ENCODE assay signal across 18 cellular contexts in the genomic region with DNA sequence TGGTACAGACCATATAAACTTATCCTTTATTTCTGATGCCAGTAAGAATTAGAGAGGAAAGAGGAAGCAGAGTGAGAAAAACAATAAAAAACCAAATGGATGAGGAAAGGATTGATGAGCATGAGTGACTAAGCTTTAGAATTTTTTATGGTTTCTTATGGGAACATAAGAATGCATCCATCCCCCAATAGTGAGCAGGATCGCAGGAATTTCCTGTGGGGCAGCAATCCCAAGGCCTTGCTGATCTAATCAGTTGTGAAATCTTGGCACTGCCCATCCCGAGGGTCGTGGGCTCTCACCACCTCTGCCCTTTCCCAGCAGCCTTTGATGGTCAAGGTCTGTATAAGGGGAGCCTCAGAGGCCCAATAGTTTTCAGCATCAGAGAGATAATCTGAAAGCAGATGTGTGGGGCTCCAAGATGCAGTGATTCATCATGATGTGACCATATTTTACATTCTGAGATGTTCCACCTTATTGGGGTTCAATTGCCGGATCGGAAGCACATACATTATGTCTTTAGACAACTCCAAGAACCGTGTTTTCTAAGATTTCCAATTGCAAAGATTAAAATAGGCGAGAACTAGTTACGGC.
DNase-seq lines count a peak whose midpoint lies in the region; ATAC-seq and TF ChIP-seq lines count a peak whose summit lies in the region.
"Had no signal": no experiment of that assay in that cellular context is flagged by ENCODE, and none has a peak within 500 bp of the region (broad histone marks: within the 10 kb centered on the region; RNA-seq: fewer than 3 reads in every experiment).

No MANE protein-coding gene starts in this region.

- WGBS in heart right ventricle, 2 donors = 76 to 84% methylated on average over 8 of the region's 8 CpGs
- 80 to 87% methylated on average over 8 of the region's 8 CpGs for WGBS in testis, 2 donors

- no peaks in the 10 kb centered on the region for H3K9me3 ChIP-seq in heart right ventricle
- H3K9me3 ChIP-seq in testis = no peaks in the 10 kb centered on the region
- H3K9me3 ChIP-seq: left lung, upper lobe of right lung had no signal

- H3K36me3 ChIP-seq in heart right ventricle = no peaks in the 10 kb centered on the region
- H3K36me3 ChIP-seq in testis (ENCODE audit: low read depth, missing control alignments) = no peaks in the 10 kb centered on the region
- H3K36me3 ChIP-seq in H7 (replicated peaks; ENCODE audit: control insufficient read depth, insufficient read depth, low read length) = no peaks in the 10 kb centered on the region
- H3K36me3 ChIP-seq: left lung, upper lobe of right lung had no signal

- H3K4me1 ChIP-seq in heart right ventricle (no peaks in the 10 kb centered on the region), testis (no peaks in the 10 kb centered on the region)
- H3K4me1 ChIP-seq: left lung, upper lobe of right lung had no signal

- POLR2A ChIA-PET in RWPE1 (lab: Yijun Ruan, JAX; ENCODE audit: low non-redundant PET) = no interaction called here

- CTCF ChIA-PET in RWPE1 (lab: Yijun Ruan, JAX) = no interaction called here

- TF ChIP-seq CTCF in RWPE1 (conservative IDR thresholded peaks at IDR 0.05; ENCODE audit: low read depth) = no peak
- no peak for TF ChIP-seq CTCF in epithelial cell of proximal tubule (conservative IDR thresholded peaks at IDR 0.05; ENCODE audit: low read depth, low read length)
- TF ChIP-seq CTCF in heart right ventricle (IDR thresholded peaks at IDR 0.05) = no peak
- TF ChIP-seq CTCF in testis (IDR thresholded peaks at IDR 0.05) = no peak

- intact Hi-C loops in heart right ventricle (cut with DNase I) (no loop called here), testis (cut with DNase I; ENCODE audit: low total_unique reads) (no loop called here)

- DNase-seq in EH (ENCODE audit: low read depth) = peak; percentile 93
- peak; percentile 55 for DNase-seq in RWPE1 (ENCODE audit: low spot score)
- peak; percentile 19 for DNase-seq in epithelial cell of proximal tubule (ENCODE audit: low read depth)
- peak; percentile 72 for DNase-seq in non-pigmented ciliary epithelial cell (ENCODE audit: low read depth)
- no peak for DNase-seq in heart right ventricle
- DNase-seq in testis = no peak
- DNase-seq in inferior parietal cortex (ENCODE audit: extremely low spot score) = no peak
- no peak for DNase-seq in H7
- DNase-seq: activated CD4-positive, alpha-beta T cell treated with anti-CD3 and anti-CD28 coated beads, Interleukin-2, amount 10 ng/mL, durations not matched to agents 24 days and 14 days; activated naive CD8-positive, alpha-beta T cell treated with anti-CD3 and anti-CD28 coated beads, Interleukin-2, amount 50 U/mL, for 24 hours; activated T-cell treated with anti-CD3 and anti-CD28 coated beads, Interleukin-2, amount 50 U/mL, for 24 hours; left lung; naive B cell; NCI-H524; stimulated activated CD4-positive, alpha-beta T cell treated with anti-CD3 and anti-CD28 coated beads, Interleukin-2, amount 100 ng/mL, for 48 hours; upper lobe of right lung had no signal

- H3K27me3 ChIP-seq in heart right ventricle (no peaks in the 10 kb centered on the region), testis (no peaks in the 10 kb centered on the region), H7 (ENCODE audit: control insufficient read depth, insufficient read depth, low read length) (no peaks in the 10 kb centered on the region)
- H3K27me3 ChIP-seq: hepatocyte, left lung, upper lobe of right lung had no signal

- TF ChIP-seq POLR2A in testis (IDR thresholded peaks at IDR 0.05) = no peak

- ATAC-seq in heart right ventricle = no peak
- ATAC-seq: activated naive CD8-positive, alpha-beta T cell treated with anti-CD3 and anti-CD28 coated beads, Interleukin-2, amount 50 U/mL, for 24 hours; K562; left lung; upper lobe of right lung had no signal

- H3K4me3 ChIP-seq in epithelial cell of proximal tubule (ENCODE audit: low read depth, low read length) = no peak overlapping the region
- no peak overlapping the region for H3K4me3 ChIP-seq in heart right ventricle
- no peak overlapping the region for H3K4me3 ChIP-seq in testis
- H3K4me3 ChIP-seq in H7 (ENCODE audit: insufficient read depth, low read depth, low read length) = no peak overlapping the region
- H3K4me3 ChIP-seq: hepatocyte, K562, left lung, upper lobe of right lung had no signal

- H3K27ac ChIP-seq in RWPE1 = peak overlapping the region; percentile 49; the same call in 1 of the 2 replicates
- no peak overlapping the region for H3K27ac ChIP-seq in heart right ventricle
- H3K27ac ChIP-seq in testis = no peak overlapping the region
- H3K27ac ChIP-seq: hepatocyte, left lung, upper lobe of right lung had no signal

Comparison
In these comparisons a context has a peak if more than half of its experiments do, and no peak if none do; other contexts are left out.
1. DNase-seq: peak in EH (single experiment), RWPE1 (single experiment), epithelial cell of proximal tubule (single experiment) and non-pigmented ciliary epithelial cell (single experiment); none in heart right ventricle (0 of 2), testis (single experiment), inferior parietal cortex (single experiment) and H7 (single experiment).